In genomic region chr9:99821187-99822095, GRCh38 we compare ENCODE assay signal across 1 cellular context.
TF ChIP-seq lines count a peak whose summit lies in the region.

Gene NR4A3, plus strand, starts transcription at chr9:99821885. Its CDS starts 6,158 bp downstream, at chr9:99828043.

TF ChIP-seq in GM23338, 12 proteins besides CTCF, POLR2A, EP300 and RAD21 (continued from another document):
- TF ChIP-seq REST (IDR thresholded peaks at IDR 0.05; ENCODE audit: unreplicated experiment) (no peak), ZNF331 (CRISPR knock-in tag; IDR thresholded peaks at IDR 0.05; ENCODE audit: low read depth) (no peak), EZH2phosphoT487 (IDR thresholded peaks at IDR 0.05; ENCODE audit: unreplicated experiment) (no peak), POLR2AphosphoS5 (IDR thresholded peaks at IDR 0.05; ENCODE audit: low read depth) (0 out of 2 replicates have a peak, but pooled peaks have one; percentile 9), EZH2 (IDR thresholded peaks at IDR 0.05; ENCODE audit: low read depth, unreplicated experiment) (peak; percentile 7), NANOG (IDR thresholded peaks at IDR 0.05; ENCODE audit: borderline replicate concordance) (no peak), ETS1 (IDR thresholded peaks at IDR 0.05) (no peak), ZNF114 (CRISPR knock-in tag; IDR thresholded peaks at IDR 0.05) (no peak)
- TF ChIP-seq, protein P1, sequence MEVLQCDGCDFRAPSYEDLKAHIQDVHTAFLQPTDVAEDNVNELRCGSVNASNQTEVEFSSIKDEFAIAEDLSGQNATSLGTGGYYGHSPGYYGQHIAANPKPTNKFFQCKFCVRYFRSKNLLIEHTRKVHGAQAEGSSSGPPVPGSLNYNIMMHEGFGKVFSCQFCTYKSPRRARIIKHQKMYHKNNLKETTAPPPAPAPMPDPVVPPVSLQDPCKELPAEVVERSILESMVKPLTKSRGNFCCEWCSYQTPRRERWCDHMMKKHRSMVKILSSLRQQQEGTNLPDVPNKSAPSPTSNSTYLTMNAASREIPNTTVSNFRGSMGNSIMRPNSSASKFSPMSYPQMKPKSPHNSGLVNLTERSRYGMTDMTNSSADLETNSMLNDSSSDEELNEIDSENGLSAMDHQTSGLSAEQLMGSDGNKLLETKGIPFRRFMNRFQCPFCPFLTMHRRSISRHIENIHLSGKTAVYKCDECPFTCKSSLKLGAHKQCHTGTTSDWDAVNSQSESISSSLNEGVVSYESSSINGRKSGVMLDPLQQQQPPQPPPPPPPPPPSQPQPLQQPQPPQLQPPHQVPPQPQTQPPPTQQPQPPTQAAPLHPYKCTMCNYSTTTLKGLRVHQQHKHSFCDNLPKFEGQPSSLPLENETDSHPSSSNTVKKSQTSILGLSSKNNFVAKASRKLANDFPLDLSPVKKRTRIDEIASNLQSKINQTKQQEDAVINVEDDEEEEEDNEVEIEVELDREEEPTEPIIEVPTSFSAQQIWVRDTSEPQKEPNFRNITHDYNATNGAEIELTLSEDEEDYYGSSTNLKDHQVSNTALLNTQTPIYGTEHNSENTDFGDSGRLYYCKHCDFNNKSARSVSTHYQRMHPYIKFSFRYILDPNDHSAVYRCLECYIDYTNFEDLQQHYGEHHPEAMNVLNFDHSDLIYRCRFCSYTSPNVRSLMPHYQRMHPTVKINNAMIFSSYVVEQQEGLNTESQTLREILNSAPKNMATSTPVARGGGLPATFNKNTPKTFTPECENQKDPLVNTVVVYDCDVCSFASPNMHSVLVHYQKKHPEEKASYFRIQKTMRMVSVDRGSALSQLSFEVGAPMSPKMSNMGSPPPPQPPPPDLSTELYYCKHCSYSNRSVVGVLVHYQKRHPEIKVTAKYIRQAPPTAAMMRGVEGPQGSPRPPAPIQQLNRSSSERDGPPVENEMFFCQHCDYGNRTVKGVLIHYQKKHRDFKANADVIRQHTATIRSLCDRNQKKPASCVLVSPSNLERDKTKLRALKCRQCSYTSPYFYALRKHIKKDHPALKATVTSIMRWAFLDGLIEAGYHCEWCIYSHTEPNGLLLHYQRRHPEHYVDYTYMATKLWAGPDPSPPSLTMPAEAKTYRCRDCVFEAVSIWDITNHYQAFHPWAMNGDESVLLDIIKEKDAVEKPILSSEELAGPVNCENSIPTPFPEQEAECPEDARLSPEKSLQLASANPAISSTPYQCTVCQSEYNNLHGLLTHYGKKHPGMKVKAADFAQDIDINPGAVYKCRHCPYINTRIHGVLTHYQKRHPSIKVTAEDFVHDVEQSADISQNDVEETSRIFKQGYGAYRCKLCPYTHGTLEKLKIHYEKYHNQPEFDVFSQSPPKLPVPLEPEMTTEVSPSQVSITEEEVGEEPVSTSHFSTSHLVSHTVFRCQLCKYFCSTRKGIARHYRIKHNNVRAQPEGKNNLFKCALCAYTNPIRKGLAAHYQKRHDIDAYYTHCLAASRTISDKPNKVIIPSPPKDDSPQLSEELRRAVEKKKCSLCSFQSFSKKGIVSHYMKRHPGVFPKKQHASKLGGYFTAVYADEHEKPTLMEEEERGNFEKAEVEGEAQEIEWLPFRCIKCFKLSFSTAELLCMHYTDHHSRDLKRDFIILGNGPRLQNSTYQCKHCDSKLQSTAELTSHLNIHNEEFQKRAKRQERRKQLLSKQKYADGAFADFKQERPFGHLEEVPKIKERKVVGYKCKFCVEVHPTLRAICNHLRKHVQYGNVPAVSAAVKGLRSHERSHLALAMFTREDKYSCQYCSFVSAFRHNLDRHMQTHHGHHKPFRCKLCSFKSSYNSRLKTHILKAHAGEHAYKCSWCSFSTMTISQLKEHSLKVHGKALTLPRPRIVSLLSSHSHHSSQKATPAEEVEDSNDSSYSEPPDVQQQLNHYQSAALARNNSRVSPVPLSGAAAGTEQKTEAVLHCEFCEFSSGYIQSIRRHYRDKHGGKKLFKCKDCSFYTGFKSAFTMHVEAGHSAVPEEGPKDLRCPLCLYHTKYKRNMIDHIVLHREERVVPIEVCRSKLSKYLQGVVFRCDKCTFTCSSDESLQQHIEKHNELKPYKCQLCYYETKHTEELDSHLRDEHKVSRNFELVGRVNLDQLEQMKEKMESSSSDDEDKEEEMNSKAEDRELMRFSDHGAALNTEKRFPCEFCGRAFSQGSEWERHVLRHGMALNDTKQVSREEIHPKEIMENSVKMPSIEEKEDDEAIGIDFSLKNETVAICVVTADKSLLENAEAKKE (CRISPR knock-in tag; IDR thresholded peaks at IDR 0.05), result no peak
